ENCODE assay signal across 9 cellular contexts in the genomic region with DNA sequence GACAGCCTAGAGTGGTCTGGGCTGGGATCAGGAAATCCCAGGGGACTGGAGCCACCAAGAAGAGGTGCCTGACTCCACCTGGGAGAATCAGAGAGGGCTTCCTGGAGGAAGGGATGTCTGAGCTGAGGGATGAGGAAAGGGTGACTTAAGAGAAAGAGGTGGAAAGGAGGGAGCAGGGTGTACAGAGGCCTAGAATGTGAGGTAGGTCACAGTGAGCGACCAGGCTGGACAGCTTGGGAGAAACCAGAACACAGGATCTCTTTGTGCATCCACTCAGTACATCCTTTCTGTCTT. TPM values are rescaled to one million over a fixed set of nuclear protein-coding genes. Genes with fewer than 3 reads are reported as not detected.
DNase-seq lines count a peak whose midpoint lies in the region; ATAC-seq, FAIRE-seq and TF ChIP-seq lines count a peak whose summit lies in the region.
"Had no signal": no experiment of that assay in that cellular context is flagged by ENCODE, and none has a peak within 500 bp of the region (broad histone marks: within the 10 kb centered on the region; RNA-seq: fewer than 3 reads in every experiment).

No MANE protein-coding gene starts in this region.

- TF ChIP-seq POLR2A in prostate gland (IDR thresholded peaks at IDR 0.05): no peak

- peaks cover 18% of the 10 kb centered on the region for H3K36me3 ChIP-seq in A673 (ENCODE audit: insufficient read depth, low read length, poor library complexity, severe bottlenecking)
- H3K36me3 ChIP-seq in HUES6 (ENCODE audit: control insufficient read depth, insufficient read depth, low read length): peaks cover 53% of the 10 kb centered on the region
- H3K36me3 ChIP-seq in bronchial epithelial cell (ENCODE audit: control insufficient read depth, insufficient read depth, low read length): peaks cover 20% of the 10 kb centered on the region
- H3K36me3 ChIP-seq in muscle layer of colon (ENCODE audit: insufficient read depth, low read length): peaks cover 34% of the 10 kb centered on the region
- no peaks in the 10 kb centered on the region for H3K36me3 ChIP-seq in prostate gland

- WGBS in prostate gland: 95% methylated on average over 1 of the region's 1 CpG

- intact Hi-C loops in A673 (cut with micrococcal nuclease; ENCODE audit: unreplicated experiment) (no loop called here), prostate gland (cut with DNase I) (no loop called here)

- H3K9me3 ChIP-seq in A673 (ENCODE audit: low read depth, low read length, poor library complexity, severe bottlenecking): no peaks in the 10 kb centered on the region
- no peaks in the 10 kb centered on the region for H3K9me3 ChIP-seq in HUES6 (ENCODE audit: control insufficient read depth, insufficient read depth, low read depth, low read length)
- no peaks in the 10 kb centered on the region for H3K9me3 ChIP-seq in muscle layer of colon (ENCODE audit: low read length)
- no peaks in the 10 kb centered on the region for H3K9me3 ChIP-seq in prostate gland

- ATAC-seq in GM19035 (IDR thresholded peaks at IDR 0.05; ENCODE audit: unreplicated experiment): no peak

- POLR2A ChIA-PET in A673 (lab: Charles Lee; ENCODE audit: low non-redundant PET): no interaction called here

- no peak for DNase-seq in A673 (ENCODE audit: low spot score)
- DNase-seq in bronchial epithelial cell (ENCODE audit: low read depth): no peak
- no peak for DNase-seq in NCI-H524 (lab: John Stamatoyannopoulos, UW)
- DNase-seq in COLO829 (ENCODE audit: low spot score): no peak
- DNase-seq in prostate gland (ENCODE audit: low spot score): no peak

- H3K4me3 ChIP-seq in A673 (ENCODE audit: low read depth, low read length, poor library complexity, severe bottlenecking): peak overlapping the region; percentile 60
- peak overlapping the region; percentile 88 for H3K4me3 ChIP-seq in HUES6 (ENCODE audit: low read depth, low read length)
- H3K4me3 ChIP-seq in bronchial epithelial cell (ENCODE audit: low read depth, low read length): peak overlapping the region; percentile 98
- H3K4me3 ChIP-seq in muscle layer of colon (ENCODE audit: low read depth in 1 of 2, low read length in 2 of 2): peak overlapping the region; percentile 68 to 98
- H3K4me3 ChIP-seq in prostate gland: peak overlapping the region in 1 of 2 donors; percentile 70

- H3K4me1 ChIP-seq in A673 (ENCODE audit: insufficient read depth, low read length, poor library complexity, severe bottlenecking) (peaks cover 13% of the 10 kb centered on the region), HUES6 (ENCODE audit: control insufficient read depth, insufficient read depth, low read length) (peaks cover 23% of the 10 kb centered on the region), muscle layer of colon (ENCODE audit: insufficient read depth, low read length) (peaks cover 20% of the 10 kb centered on the region), prostate gland (replicated peaks) (peaks cover 4% of the 10 kb centered on the region)

- H3K27me3 ChIP-seq in A673 (replicated peaks; ENCODE audit: insufficient read depth, low read depth, low read length, poor library complexity): no peaks in the 10 kb centered on the region
- H3K27me3 ChIP-seq in HUES6 (ENCODE audit: control insufficient read depth, insufficient read depth, low read length): no peaks in the 10 kb centered on the region
- no peaks in the 10 kb centered on the region for H3K27me3 ChIP-seq in bronchial epithelial cell (ENCODE audit: control insufficient read depth, insufficient read depth, low read length)
- no peaks in the 10 kb centered on the region for H3K27me3 ChIP-seq in muscle layer of colon (ENCODE audit: control insufficient read depth in 1 of 2, insufficient read depth in 2 of 2, low read length in 2 of 2)
- H3K27me3 ChIP-seq in prostate gland (replicated peaks; ENCODE audit: insufficient read depth): no peaks in the 10 kb centered on the region

- BruUV-seq in A673 (replicated peaks; lab: Mats Ljungman, UMichigan): no TSS peak

- H3K27ac ChIP-seq in A673 (ENCODE audit: low read depth, low read length, poor library complexity, severe bottlenecking) (peak overlapping the region; percentile 48), HUES6 (ENCODE audit: low read depth, low read length) (no peak overlapping the region), muscle layer of colon (ENCODE audit: low read depth, low read length) (peak overlapping the region; percentile 71), prostate gland (no peak overlapping the region)

- H3K9ac ChIP-seq in HUES6 (ENCODE audit: low read length): no peak overlapping the region
- no peak overlapping the region for H3K9ac ChIP-seq in muscle layer of colon (ENCODE audit: low read length)

- FAIRE-seq in bronchial epithelial cell (lab: Jason Lieb, UNC): no peak

- CTCF ChIA-PET in A673 (lab: Charles Lee): no interaction called here

- no peak for TF ChIP-seq CTCF in A673 (conservative IDR thresholded peaks at IDR 0.05; ENCODE audit: low read depth, low read length)
- no peak for TF ChIP-seq CTCF in bronchial epithelial cell (IDR thresholded peaks at IDR 0.05; ENCODE audit: insufficient read depth, low read length, severe bottlenecking)
- no peak for TF ChIP-seq CTCF in prostate gland (IDR thresholded peaks at IDR 0.05)

RNA-seq across cellular contexts. Expression of a gene that starts 1.0 kb away (rescaled TPM):
- total RNA-seq in A673 (2021): 156 and 158 TPM in 2 replicates
- total RNA-seq in bronchial epithelial cell: 132 and 152 TPM in 2 replicates
- total RNA-seq in prostate gland: 100 to 1,000 TPM; 119 to 212 TPM

RNA-seq across cellular contexts. Expression of a gene that starts 1.6 kb away (rescaled TPM):
- total RNA-seq in A673 (2021): 133 and 142 TPM in 2 replicates
- total RNA-seq in bronchial epithelial cell: 68.2 and 107 TPM in 2 replicates
- 10 to 100 TPM; 45.6 to 56.7 TPM for total RNA-seq in prostate gland

RNA-seq across cellular contexts. Expression of a gene that starts 5.3 kb away (rescaled TPM):
- total RNA-seq in A673 (2021): 0.47 and 0.63 TPM in 2 replicates
- not detected in 2 replicates for total RNA-seq in bronchial epithelial cell
- not detected for total RNA-seq in prostate gland
- total RNA-seq: activated CD8-positive, alpha-beta memory T cell treated with anti-CD3 and anti-CD28 coated beads for 36 hours had no signal

RNA-seq across cellular contexts. Expression of a gene that starts 23.6 kb away (rescaled TPM):
- total RNA-seq in A673 (2021) (577 and 579 TPM in 2 replicates), bronchial epithelial cell (240 and 418 TPM in 2 replicates), prostate gland (100 to 1,000 TPM; 168 to 196 TPM)

RNA-seq across cellular contexts. Expression of a gene that starts 36.0 kb away (rescaled TPM):
- not detected in 2 replicates for total RNA-seq in A673 (2021)
- 0.64 and 1.6 TPM in 2 replicates for total RNA-seq in bronchial epithelial cell
- total RNA-seq in prostate gland: 10 to 100 TPM in 1 of 2 donors, 1 to 10 TPM in 1; 6.5 to 28.8 TPM
- total RNA-seq: activated CD8-positive, alpha-beta memory T cell treated with anti-CD3 and anti-CD28 coated beads for 36 hours had no signal

Comparison
In these comparisons a context has a peak if more than half of its experiments do, and no peak if none do; other contexts are left out.
1. H3K27ac ChIP-seq: peak in A673 (single experiment) and muscle layer of colon (single experiment); none in HUES6 (single experiment) and prostate gland (0 of 2).